15 cellular contexts compared by ENCODE assay signal in the genomic region with DNA sequence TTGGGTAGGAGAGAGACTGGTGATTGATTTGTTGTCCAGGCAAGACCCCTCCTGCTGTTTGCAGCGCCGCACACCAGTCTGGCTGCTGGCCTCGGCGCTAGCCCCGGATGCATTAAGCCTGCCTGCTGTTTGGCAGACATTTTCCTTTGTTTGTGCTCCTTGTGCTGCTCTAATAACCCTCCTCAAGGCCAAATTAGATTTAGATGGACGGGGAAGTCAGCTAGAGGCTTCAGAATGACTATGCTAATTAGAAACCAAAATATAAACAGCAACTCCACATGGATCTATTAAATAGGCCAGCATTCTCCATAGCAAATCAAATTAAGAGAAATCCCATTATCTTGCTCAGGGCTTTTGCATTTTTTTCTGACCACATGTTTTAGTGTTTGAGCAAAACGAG.
DNase-seq lines count a peak whose midpoint lies in the region; ATAC-seq and TF ChIP-seq lines count a peak whose summit lies in the region.
"Had no signal": no experiment of that assay in that cellular context is flagged by ENCODE, and none has a peak within 500 bp of the region (broad histone marks: within the 10 kb centered on the region; RNA-seq: fewer than 3 reads in every experiment).

No MANE protein-coding gene starts in this region.

- H3K36me3 ChIP-seq in right atrium auricular region: no peaks in the 10 kb centered on the region
- H3K36me3 ChIP-seq: tibial nerve had no signal

- no peaks in the 10 kb centered on the region for H3K27me3 ChIP-seq in right atrium auricular region
- H3K27me3 ChIP-seq: tibial nerve had no signal

- TF ChIP-seq CTCF in right atrium auricular region (IDR thresholded peaks at IDR 0.05) (no peak), glutamatergic neuron (IDR thresholded peaks at IDR 0.05; ENCODE audit: partially characterized antibody, unreplicated experiment) (no peak), type B pancreatic cell (conservative IDR thresholded peaks at IDR 0.05) (no peak), osteocyte (IDR thresholded peaks at IDR 0.05) (no peak)

- no peak for ATAC-seq in Right ventricle myocardium superior (ENCODE audit: poor library complexity)
- ATAC-seq in HG02870 (IDR thresholded peaks at IDR 0.05; ENCODE audit: unreplicated experiment): no peak
- ATAC-seq: A549 had no signal

- no peaks in the 10 kb centered on the region for H3K27me3 Mint-ChIP-seq in glutamatergic neuron (ENCODE audit: unreplicated experiment)
- H3K27me3 Mint-ChIP-seq in type B pancreatic cell: no peaks in the 10 kb centered on the region
- H3K27me3 Mint-ChIP-seq in osteocyte (ENCODE audit: unreplicated experiment): peaks cover 3% of the 10 kb centered on the region
- H3K27me3 Mint-ChIP-seq: activated CD4-positive, alpha-beta T cell treated with anti-CD3 and anti-CD28 coated beads, Interleukin-2, amount 10 ng/mL, durations not matched to agents 7 days and 5 days had no signal

- intact Hi-C loops in Right ventricle myocardium superior (cut with DNase I): no loop called here

- no peaks in the 10 kb centered on the region for H3K4me1 ChIP-seq in right atrium auricular region
- H3K4me1 ChIP-seq: A549 had no signal

- H3K36me3 Mint-ChIP-seq in glutamatergic neuron (ENCODE audit: unreplicated experiment) (no peaks in the 10 kb centered on the region), type B pancreatic cell (no peaks in the 10 kb centered on the region), osteocyte (ENCODE audit: unreplicated experiment) (no peaks in the 10 kb centered on the region)

- no peak overlapping the region for H3K4me3 ChIP-seq in right atrium auricular region
- H3K4me3 ChIP-seq: A549, PC-9, tibial nerve had no signal

- H3K4me1 Mint-ChIP-seq in glutamatergic neuron (ENCODE audit: low read depth, unreplicated experiment) (peaks cover 13% of the 10 kb centered on the region), type B pancreatic cell (ENCODE audit: unreplicated experiment) (peaks cover 22% of the 10 kb centered on the region), osteocyte (ENCODE audit: unreplicated experiment) (no peaks in the 10 kb centered on the region)
- H3K4me1 Mint-ChIP-seq: activated CD4-positive, alpha-beta T cell treated with anti-CD3 and anti-CD28 coated beads, Interleukin-2, amount 10 ng/mL, durations not matched to agents 7 days and 5 days had no signal

- peak overlapping the region; percentile 93 for H3K27ac Mint-ChIP-seq in glutamatergic neuron (ENCODE audit: unreplicated experiment)
- H3K27ac Mint-ChIP-seq in type B pancreatic cell: peak overlapping the region; percentile 39
- no peak overlapping the region for H3K27ac Mint-ChIP-seq in osteocyte (ENCODE audit: unreplicated experiment)
- H3K27ac Mint-ChIP-seq: activated CD4-positive, alpha-beta T cell treated with anti-CD3 and anti-CD28 coated beads, Interleukin-2, amount 10 ng/mL, durations not matched to agents 7 days and 5 days; T-helper 1 cell treated with Interleukin-12 subunit alpha and Interleukin-12 subunit beta and Interleukin-4 antibody, amounts not matched to agents 30 μg/mL and 1 μg/mL, for 36 hours had no signal

- H3K4me3 Mint-ChIP-seq in glutamatergic neuron (ENCODE audit: unreplicated experiment): no peak overlapping the region
- H3K4me3 Mint-ChIP-seq in type B pancreatic cell: peak overlapping the region; percentile 43
- no peak overlapping the region for H3K4me3 Mint-ChIP-seq in osteocyte (ENCODE audit: unreplicated experiment)
- H3K4me3 Mint-ChIP-seq: activated CD4-positive, alpha-beta T cell treated with anti-CD3 and anti-CD28 coated beads, Interleukin-2, amount 10 ng/mL, durations not matched to agents 7 days and 5 days; T-helper 1 cell treated with Interleukin-12 subunit alpha and Interleukin-12 subunit beta and Interleukin-4 antibody, amounts not matched to agents 30 μg/mL and 1 μg/mL, for 36 hours had no signal

- DNase-seq in Right ventricle myocardium superior (peak; percentile 39), right atrium auricular region (ENCODE audit: low spot score) (no peak), NCI-H774 (lab: John Stamatoyannopoulos, UW) (peak; percentile 24), glutamatergic neuron (peak; percentile 78), type B pancreatic cell (ENCODE audit: extremely low spot score, unreplicated experiment) (peak; percentile 70), osteocyte (ENCODE audit: extremely low spot score, unreplicated experiment) (no peak)
- no peak for DNase-seq in activated CD8-positive, alpha-beta memory T cell treated with anti-CD3 and anti-CD28 coated beads, Interleukin-2, amount 50 U/mL, for 48 hours
- DNase-seq: activated CD4-positive, alpha-beta T cell treated with anti-CD3 and anti-CD28 coated beads, Interleukin-2, amount 10 ng/mL, durations not matched to agents 7 days and 5 days; activated effector memory CD4-positive, alpha-beta T cell treated with Interleukin-2 at 50 U/mL for 16 hours; NCI-H2171; PC-9 had no signal

- no peaks in the 10 kb centered on the region for H3K9me3 Mint-ChIP-seq in glutamatergic neuron (ENCODE audit: unreplicated experiment)
- H3K9me3 Mint-ChIP-seq in type B pancreatic cell: no peaks in the 10 kb centered on the region
- H3K9me3 Mint-ChIP-seq in osteocyte (ENCODE audit: unreplicated experiment): peaks cover 4% of the 10 kb centered on the region
- H3K9me3 Mint-ChIP-seq: activated CD4-positive, alpha-beta T cell treated with anti-CD3 and anti-CD28 coated beads, Interleukin-2, amount 10 ng/mL, durations not matched to agents 7 days and 5 days; T-helper 1 cell treated with Interleukin-12 subunit alpha and Interleukin-12 subunit beta and Interleukin-4 antibody, amounts not matched to agents 30 μg/mL and 1 μg/mL, for 36 hours had no signal

- H3K9me3 ChIP-seq in right atrium auricular region: no peaks in the 10 kb centered on the region
- H3K9me3 ChIP-seq: A549, tibial nerve had no signal

- H3K27ac ChIP-seq in right atrium auricular region: no peak overlapping the region
- H3K27ac ChIP-seq: A549, PC-9, tibial nerve had no signal

Comparison
In these comparisons a context has a peak if more than half of its experiments do, and no peak if none do; other contexts are left out.
1. DNase-seq: peak in Right ventricle myocardium superior (single experiment), NCI-H774 (single experiment), glutamatergic neuron (single experiment) and type B pancreatic cell (single experiment); none in right atrium auricular region (single experiment), osteocyte (single experiment) and activated CD8-positive, alpha-beta memory T cell treated with anti-CD3 and anti-CD28 coated beads, Interleukin-2, amount 50 U/mL, for 48 hours (single experiment).